Comparison of ENCODE assay signal across 9 cellular contexts in the genomic region with DNA sequence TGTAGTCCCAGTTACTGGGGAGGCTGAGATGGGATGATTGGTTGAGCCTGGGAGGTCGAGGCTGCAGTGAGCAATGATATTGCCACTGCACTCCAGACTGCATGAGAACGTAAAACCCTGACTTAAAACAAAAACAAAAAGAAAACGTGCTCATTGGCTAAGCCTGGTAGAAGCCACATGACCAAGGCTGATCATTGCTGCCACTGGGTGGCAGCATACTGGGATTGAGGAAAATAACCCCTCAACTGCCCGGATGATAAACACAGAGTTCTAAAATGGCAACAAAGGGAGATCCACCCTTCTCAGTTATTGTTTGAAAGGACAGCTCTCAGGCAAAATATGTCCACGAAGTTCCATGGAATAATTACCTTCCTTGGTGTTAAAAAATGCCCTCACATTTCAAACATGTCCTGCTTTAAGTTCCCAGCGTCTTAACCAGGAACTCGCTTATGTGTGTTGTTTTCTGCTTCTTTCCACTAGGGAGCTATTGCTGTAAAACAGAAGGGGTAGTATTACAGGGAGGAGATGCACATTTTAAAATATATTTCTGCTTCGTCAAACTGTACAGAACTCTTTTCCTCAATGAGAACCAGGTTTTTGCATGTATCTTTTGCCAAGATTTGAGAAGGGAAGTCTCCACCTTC.
DNase-seq lines count a peak whose midpoint lies in the region; ATAC-seq, FAIRE-seq and TF ChIP-seq lines count a peak whose summit lies in the region.
"Had no signal": no experiment of that assay in that cellular context is flagged by ENCODE, and none has a peak within 500 bp of the region (broad histone marks: within the 10 kb centered on the region; RNA-seq: fewer than 3 reads in every experiment).

No MANE protein-coding gene starts in this region.

- H3K27ac ChIP-seq in K562 (ENCODE audit: extremely low read depth, low read depth, low read length), result no peak overlapping the region

- H3K79me2 ChIP-seq in K562 (ENCODE audit: control insufficient read depth, insufficient read depth, low read length), result no peaks in the 10 kb centered on the region

- H3K4me2 ChIP-seq in K562 (ENCODE audit: insufficient read depth, low read length), result no peak overlapping the region

- peak; percentile 42 to 49 for TF ChIP-seq RAD21 in K562 (CRISPR knock-in tag; conservative IDR thresholded peaks at IDR 0.05 in 1 of 2, IDR thresholded peaks at IDR 0.05 in 1 of 2)

- H3K36me3 ChIP-seq in K562 (ENCODE audit: control insufficient read depth, insufficient read depth, low read length), result no peaks in the 10 kb centered on the region

- TF ChIP-seq POLR2A in K562 (conservative IDR thresholded peaks at IDR 0.05), result no peak
- no peak for TF ChIP-seq POLR2A in H54 (IDR thresholded peaks at IDR 0.05; ENCODE audit: low read depth, low read length)

- H3K4me1 ChIP-seq in K562 (replicated peaks in 1 of 2; ENCODE audit: control insufficient read depth in 2 of 2, insufficient read depth in 2 of 2, low read length in 2 of 2), result no peaks in the 10 kb centered on the region

- no peaks in the 10 kb centered on the region for H3K9me1 ChIP-seq in K562 (ENCODE audit: control insufficient read depth, insufficient read depth, low read length)

- FAIRE-seq in K562 (lab: Jason Lieb, UNC) (peak; percentile 92), frontal cortex (lab: Jason Lieb, UNC) (no peak), H54 (lab: Jason Lieb, UNC) (no peak)
- FAIRE-seq: endometrium had no signal

- in situ Hi-C loops in K562 (cut with MboI), result no loop called here

- no peak overlapping the region for H3K9ac ChIP-seq in K562 (ENCODE audit: insufficient read depth in 1 of 2, low read depth in 2 of 2, low read length in 2 of 2)

- H3K9me3 ChIP-seq in K562 (replicated peaks; ENCODE audit: control insufficient read depth, insufficient read depth, low read depth, low read length), result no peaks in the 10 kb centered on the region

- H3K27me3 ChIP-seq in K562 (ENCODE audit: control insufficient read depth in 2 of 2, insufficient read depth in 2 of 2, low read length in 2 of 2), result peaks cover 2 to 6% of the 10 kb centered on the region in 2 experiments; a peak in 1 of 5 replicates

- peak; percentile 64 for TF ChIP-seq CTCF in GM12875 (IDR thresholded peaks at IDR 0.05; ENCODE audit: borderline replicate concordance, insufficient read depth, low read depth, low read length)
- peak; percentile 51 to 72 (median 69); a peak in 5 of 6 replicates for TF ChIP-seq CTCF in K562 (IDR thresholded peaks at IDR 0.05 in 2 of 3, conservative IDR thresholded peaks at IDR 0.05 in 1 of 3; ENCODE audit: insufficient read depth in 2 of 3, low read depth in 1 of 3, low read length in 3 of 3)

- POLR2A ChIA-PET in K562 (lab: Yijun Ruan, JAX), result interaction anchor here (0.8 kb wide), 1 partner anchor 67 kb away, joined by 3 read pairs; no protein-coding TSS in a partner anchor

- H3K4me3 ChIP-seq in GM12875 (ENCODE audit: low read depth, low read length) (no peak overlapping the region), K562 (no peak overlapping the region)

- ATAC-seq in K562, result peak; percentile 87
- ATAC-seq in GM19397 (IDR thresholded peaks at IDR 0.05; ENCODE audit: unreplicated experiment), result no peak
- no peak for ATAC-seq in sciatic nerve

- WGBS in K562 (ENCODE audit: insufficient coverage, low coverage, missing lambda C conversion rate), result under 1% methylated on average over 8 of the region's 8 CpGs

- DNase-seq in NAMALWA (ENCODE audit: low spot score) (peak; percentile 56), K562 (ENCODE audit: extremely low read depth in 1 of 4, low spot score in 3 of 4) (peak; percentile 53 to 68 (median 62)), lung microvascular endothelial cell (ENCODE audit: low read depth in 2 of 2) (peak; percentile 2 to 16), frontal cortex (ENCODE audit: low spot score in 2 of 2) (no peak), sciatic nerve (ENCODE audit: low spot score) (no peak), H54 (ENCODE audit: insufficient read length, low spot score) (no peak)

- no peaks in the 10 kb centered on the region for H4K20me1 ChIP-seq in K562 (replicated peaks; ENCODE audit: control insufficient read depth, insufficient read depth, low read length)

- no peak overlapping the region for H2AFZ ChIP-seq in K562 (ENCODE audit: low read depth, low read length)

- CTCF ChIA-PET in K562 (lab: Yijun Ruan, JAX; ENCODE audit: low intra/inter-chr PET ratio), result no interaction called here

- intact Hi-C loops in K562 (cut with micrococcal nuclease), result no loop called here
- intact Hi-C loops in sciatic nerve (cut with DNase I), result no loop called here

- BruUV-seq in K562 (replicated peaks; lab: Mats Ljungman, UMichigan), result no TSS peak

- no peak for TF ChIP-seq EP300 in K562 (IDR thresholded peaks at IDR 0.05; ENCODE audit: low read length)

TF ChIP-seq in K562, 482 proteins besides CTCF, POLR2A, EP300 and RAD21:
- peak; percentile 15 for TF ChIP-seq NFYB (IDR thresholded peaks at IDR 0.05; ENCODE audit: extremely low read depth, insufficient read length)
- peak; percentile 63; the same call in 1 of the 2 replicates for TF ChIP-seq SMC3 (conservative IDR thresholded peaks at IDR 0.05; ENCODE audit: insufficient read depth, low read depth, low read length)
- 0 out of 2 replicates have a peak, but pooled peaks have one; percentile 11 for TF ChIP-seq BHLHE40 (IDR thresholded peaks at IDR 0.05; ENCODE audit: low read length)
- no peak for TF ChIP-seq POLR2AphosphoS2 (IDR thresholded peaks at IDR 0.05; ENCODE audit: low read length)
- TF ChIP-seq, protein P1, sequence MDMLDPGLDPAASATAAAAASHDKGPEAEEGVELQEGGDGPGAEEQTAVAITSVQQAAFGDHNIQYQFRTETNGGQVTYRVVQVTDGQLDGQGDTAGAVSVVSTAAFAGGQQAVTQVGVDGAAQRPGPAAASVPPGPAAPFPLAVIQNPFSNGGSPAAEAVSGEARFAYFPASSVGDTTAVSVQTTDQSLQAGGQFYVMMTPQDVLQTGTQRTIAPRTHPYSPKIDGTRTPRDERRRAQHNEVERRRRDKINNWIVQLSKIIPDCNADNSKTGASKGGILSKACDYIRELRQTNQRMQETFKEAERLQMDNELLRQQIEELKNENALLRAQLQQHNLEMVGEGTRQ (CRISPR knock-in tag; IDR thresholded peaks at IDR 0.05), result peak; percentile 69
- TF ChIP-seq ZSCAN32 (CRISPR knock-in tag; IDR thresholded peaks at IDR 0.05), result no peak
- TF ChIP-seq, protein P2, sequence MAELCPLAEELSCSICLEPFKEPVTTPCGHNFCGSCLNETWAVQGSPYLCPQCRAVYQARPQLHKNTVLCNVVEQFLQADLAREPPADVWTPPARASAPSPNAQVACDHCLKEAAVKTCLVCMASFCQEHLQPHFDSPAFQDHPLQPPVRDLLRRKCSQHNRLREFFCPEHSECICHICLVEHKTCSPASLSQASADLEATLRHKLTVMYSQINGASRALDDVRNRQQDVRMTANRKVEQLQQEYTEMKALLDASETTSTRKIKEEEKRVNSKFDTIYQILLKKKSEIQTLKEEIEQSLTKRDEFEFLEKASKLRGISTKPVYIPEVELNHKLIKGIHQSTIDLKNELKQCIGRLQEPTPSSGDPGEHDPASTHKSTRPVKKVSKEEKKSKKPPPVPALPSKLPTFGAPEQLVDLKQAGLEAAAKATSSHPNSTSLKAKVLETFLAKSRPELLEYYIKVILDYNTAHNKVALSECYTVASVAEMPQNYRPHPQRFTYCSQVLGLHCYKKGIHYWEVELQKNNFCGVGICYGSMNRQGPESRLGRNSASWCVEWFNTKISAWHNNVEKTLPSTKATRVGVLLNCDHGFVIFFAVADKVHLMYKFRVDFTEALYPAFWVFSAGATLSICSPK (IDR thresholded peaks at IDR 0.05; ENCODE audit: borderline replicate concordance), result no peak
- peak in 1 of 2 experiments; percentile 30; a peak in 1 of 4 replicates for TF ChIP-seq FOXK2 (conservative IDR thresholded peaks at IDR 0.05 in 1 of 2, IDR thresholded peaks at IDR 0.05 in 1 of 2; ENCODE audit: low read depth in 2 of 2)
- TF ChIP-seq MYC (IDR thresholded peaks at IDR 0.05; ENCODE audit: low read depth, low read length), result 0 out of 2 replicates have a peak, but pooled peaks have one; percentile 27
- TF ChIP-seq MYC (CRISPR knock-in tag; IDR thresholded peaks at IDR 0.05; ENCODE audit: borderline replicate concordance, low read depth), result no peak
- no peak for TF ChIP-seq ZNF780A (CRISPR knock-in tag; IDR thresholded peaks at IDR 0.05)
- peak; percentile 17; the same call in 1 of the 2 replicates for TF ChIP-seq RAD51 (IDR thresholded peaks at IDR 0.05; ENCODE audit: borderline replicate concordance, low read depth)

Comparison
In these comparisons a context has a peak if more than half of its experiments do, and no peak if none do; other contexts are left out.
1. DNase-seq: peak in NAMALWA (single experiment), K562 (4 of 4) and lung microvascular endothelial cell (2 of 2); none in frontal cortex (0 of 2), sciatic nerve (single experiment) and H54 (single experiment).